8 cellular contexts compared by ENCODE assay signal in the genomic region with DNA sequence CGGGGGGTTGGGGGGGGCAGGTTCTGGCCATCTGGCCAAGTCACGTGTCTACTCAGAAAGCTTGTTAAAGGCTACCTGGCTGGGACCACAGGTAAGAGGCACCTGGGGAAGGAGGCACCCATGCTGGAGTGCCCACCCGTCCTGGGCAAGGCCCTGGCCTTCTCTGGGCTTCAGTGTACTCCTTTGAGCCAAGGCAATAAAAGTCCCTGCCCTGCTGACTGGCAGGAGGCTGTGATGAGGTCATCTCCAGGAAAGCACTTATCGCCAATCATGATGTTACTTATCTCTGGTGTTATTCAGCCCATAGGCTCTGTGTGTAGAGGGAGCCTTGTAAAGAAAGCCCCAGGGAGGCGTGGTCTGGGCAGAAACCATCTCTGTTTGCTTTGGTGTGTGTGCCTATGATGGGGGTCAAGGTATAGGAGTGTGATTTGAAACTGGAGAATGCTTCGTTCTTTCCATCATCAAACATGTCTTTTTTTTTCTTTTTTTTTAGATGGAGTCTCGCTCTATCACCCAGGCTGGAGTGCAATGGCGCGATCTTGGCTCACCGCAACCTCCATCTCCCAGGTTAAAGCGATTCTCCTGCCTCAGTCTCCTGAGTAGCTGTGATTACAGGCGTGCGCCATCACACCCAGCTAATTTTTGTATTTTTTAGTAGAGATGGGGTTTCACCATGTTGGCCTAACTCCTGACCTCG. TPM values are rescaled to one million over a fixed set of nuclear protein-coding genes. Genes with fewer than 3 reads are reported as not detected.
A peak's percentile ranks its signal among the peaks of the same experiment; 100 is the strongest.
DNase-seq lines count a peak whose midpoint lies in the region; ATAC-seq and TF ChIP-seq lines count a peak whose summit lies in the region.

No MANE protein-coding gene starts in this region.

- no peak overlapping the region for H3K4me2 ChIP-seq in mammary epithelial cell (ENCODE audit: insufficient read depth, low read depth, low read length)

- H3K9me3 ChIP-seq in mammary epithelial cell (replicated peaks; ENCODE audit: insufficient read depth, low read length): no peaks in the 10 kb centered on the region

- in situ Hi-C loops in mammary epithelial cell (cut with MboI; ENCODE audit: low sequenced_read_pairs in 2 of 2): no loop called here

- DNase-seq in A172 (ENCODE audit: low spot score) (peak; percentile 98), HCEC 1CT (peak; percentile 53), NCI-H526 treated with DMSO at 0.1 percent for 48 hours (lab: John Stamatoyannopoulos, UW) (peak; percentile 70), mammary epithelial cell (peak; percentile 87), mucosa of gallbladder (ENCODE audit: low spot score) (peak; percentile 81), amygdala (lab: John Stamatoyannopoulos, UW) (no peak)

- H3K27ac ChIP-seq in mammary epithelial cell (ENCODE audit: insufficient read depth, low read depth, low read length): no peak overlapping the region

- intact Hi-C loops in mammary epithelial cell (cut with micrococcal nuclease): no loop called here

- H3K36me3 ChIP-seq in mammary epithelial cell (ENCODE audit: insufficient read depth, low read length): no peaks in the 10 kb centered on the region

- H4K20me1 ChIP-seq in mammary epithelial cell (ENCODE audit: insufficient read depth, low read length): no peaks in the 10 kb centered on the region

- dilution Hi-C loops in mammary epithelial cell (cut with HindIII; ENCODE audit: low sequenced_read_pairs): no loop called here

- no peak for ATAC-seq in HG02885 (IDR thresholded peaks at IDR 0.05; ENCODE audit: poor library complexity, unreplicated experiment)
- no peak for ATAC-seq in HG02678 (IDR thresholded peaks at IDR 0.05; ENCODE audit: unreplicated experiment)

- TF ChIP-seq CTCF in mammary epithelial cell (conservative IDR thresholded peaks at IDR 0.05 in 1 of 2, IDR thresholded peaks at IDR 0.05 in 1 of 2; ENCODE audit: extremely low read depth in 1 of 2, insufficient read depth in 1 of 2, low read depth in 1 of 2, low read length in 2 of 2): no peak

- H2AFZ ChIP-seq in mammary epithelial cell (ENCODE audit: low read depth, low read length): peak overlapping the region; percentile 33

- H3K4me3 ChIP-seq in mammary epithelial cell (replicated peaks in 1 of 3; ENCODE audit: insufficient read depth in 1 of 3, low read depth in 2 of 3, low read length in 3 of 3): no peak overlapping the region

- no TSS peak for BruUV-seq in mammary epithelial cell (replicated peaks; lab: Mats Ljungman, UMichigan)

- CTCF ChIA-PET in mammary epithelial cell (lab: Charles Lee; ENCODE audit: low non-redundant PET): interaction anchor here (0.5 kb wide), 1 partner anchor 199 kb away, joined by 3 read pairs; no protein-coding TSS in a partner anchor

- H3K27me3 ChIP-seq in mammary epithelial cell (ENCODE audit: insufficient read depth, low read length): no peaks in the 10 kb centered on the region

- no peak overlapping the region for H3K9ac ChIP-seq in mammary epithelial cell (ENCODE audit: insufficient read depth, low read length)

- H3K4me1 ChIP-seq in mammary epithelial cell (ENCODE audit: insufficient read depth, low read length): peaks cover 56% of the 10 kb centered on the region

- no peaks in the 10 kb centered on the region for H3K79me2 ChIP-seq in mammary epithelial cell (ENCODE audit: insufficient read depth, low read length)

- WGBS in mammary epithelial cell (ENCODE audit: low coverage, missing lambda C conversion rate): 91% methylated on average over 11 of the region's 14 CpGs

RNA-seq across cellular contexts. Expression of a gene that starts 2.5 kb away (rescaled TPM):
- total RNA-seq in A172 (2014; rRNA removed; shearing (Covaris generic)): 31.4 and 35.4 TPM in 2 replicates
- total RNA-seq in mammary epithelial cell (10 to 100 TPM in 1 of 2 donors, 1 to 10 TPM in 1; 6.2 to 11.7 TPM), mucosa of gallbladder (201 TPM)
- polyA plus RNA-seq in mammary epithelial cell: 18.7 TPM
- polyA minus RNA-seq in mammary epithelial cell: 6.8 TPM

RNA-seq across cellular contexts. Expression of a gene that starts 14.1 kb away (rescaled TPM):
- total RNA-seq in A172 (2014; rRNA removed; shearing (Covaris generic)): 2.3 and 3.1 TPM in 2 replicates
- total RNA-seq in mammary epithelial cell (1 to 10 TPM; 8.5 to 9.1 TPM), mucosa of gallbladder (3.1 TPM)
- 11.0 TPM for polyA plus RNA-seq in mammary epithelial cell
- 3.6 TPM for polyA minus RNA-seq in mammary epithelial cell

RNA-seq across cellular contexts. Expression of a gene that starts 32.7 kb away (rescaled TPM):
- total RNA-seq in A172 (2014; rRNA removed; shearing (Covaris generic)): 0.52 and 1.7 TPM in 2 replicates
- total RNA-seq in mammary epithelial cell: not detected
- polyA plus RNA-seq in mammary epithelial cell: not detected
- not detected for polyA minus RNA-seq in mammary epithelial cell
- not detected for total RNA-seq in mucosa of gallbladder

RNA-seq across cellular contexts. Expression of a gene that starts 58.2 kb away (rescaled TPM):
- total RNA-seq in A172 (2014; rRNA removed; shearing (Covaris generic)): not detected in 2 replicates
- total RNA-seq in mammary epithelial cell (under 1 TPM in 1 of 2 donors, not detected in 1; 0.83 TPM), mucosa of gallbladder (129 TPM)
- not detected for polyA plus RNA-seq in mammary epithelial cell
- not detected for polyA minus RNA-seq in mammary epithelial cell

Comparison
In these comparisons a context has a peak if more than half of its experiments do, and no peak if none do; other contexts are left out.
1. DNase-seq: peak in A172 (single experiment), HCEC 1CT (single experiment), NCI-H526 treated with DMSO at 0.1 percent for 48 hours (single experiment), mammary epithelial cell (single experiment) and mucosa of gallbladder (single experiment); none in amygdala (0 of 56).